In the genomic region with DNA sequence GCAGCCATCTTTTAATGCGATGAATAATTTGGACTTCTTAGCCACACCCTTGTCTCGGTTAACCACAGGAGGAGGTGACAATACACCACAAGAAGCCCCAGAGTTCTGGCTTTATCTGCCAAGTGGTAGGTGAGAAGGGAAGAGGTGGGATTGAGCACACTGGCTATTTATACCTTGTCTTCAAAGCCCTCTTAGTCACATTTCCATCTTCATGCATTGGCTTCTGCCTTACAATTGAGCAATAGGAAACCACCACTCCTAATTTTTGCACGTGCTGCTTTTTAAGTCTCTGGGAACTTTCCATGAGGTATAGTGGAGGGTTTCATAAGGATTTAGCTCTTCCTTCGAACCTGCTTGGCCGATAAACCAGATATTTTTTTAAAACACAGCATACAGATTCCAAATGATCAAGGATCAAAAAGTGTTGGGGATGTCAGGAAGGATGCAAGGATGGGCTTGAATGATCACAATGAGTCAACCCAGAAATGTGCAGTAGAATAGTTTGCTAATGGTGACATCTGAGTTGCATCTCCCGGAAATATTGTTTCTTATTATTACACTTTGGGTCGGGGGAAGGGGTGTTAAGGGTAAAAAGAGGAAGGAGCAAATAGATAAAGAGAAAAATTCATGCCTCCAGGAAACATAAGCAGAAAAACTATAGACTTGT, we compare ENCODE assay signal across 10 cellular contexts. TPM values are rescaled to one million over a fixed set of nuclear protein-coding genes. Genes with fewer than 3 reads are reported as not detected.
DNase-seq lines count a peak whose midpoint lies in the region; ATAC-seq and TF ChIP-seq lines count a peak whose summit lies in the region.
"Had no signal": no experiment of that assay in that cellular context is flagged by ENCODE, and none has a peak within 500 bp of the region (broad histone marks: within the 10 kb centered on the region; RNA-seq: fewer than 3 reads in every experiment).

No MANE protein-coding gene starts in this region.

- no peak overlapping the region for H3K4me3 ChIP-seq in fibroblast of the aortic adventitia (ENCODE audit: low read depth, low read length)
- H3K4me3 ChIP-seq: SJSA1 had no signal

- TF ChIP-seq CTCF in fibroblast of the aortic adventitia (IDR thresholded peaks at IDR 0.05; ENCODE audit: insufficient read depth, low read length) = no peak

- ATAC-seq in HG02884 (IDR thresholded peaks at IDR 0.05; ENCODE audit: unreplicated experiment) (peak; percentile 36), GM21367 (IDR thresholded peaks at IDR 0.05; ENCODE audit: unreplicated experiment) (no peak)

- peak; percentile 37 for DNase-seq in GM03348 (ENCODE audit: low spot score)
- peak; percentile 95 for DNase-seq in SIG-M5 treated with dmso at 0.1 percent for 504 hours (lab: John Stamatoyannopoulos, UW; ENCODE audit: unreplicated experiment)
- peak; percentile 32 for DNase-seq in fibroblast of the aortic adventitia (ENCODE audit: low read depth)
- no peak for DNase-seq in DMS153 treated with DMSO at 0.1 percent for 48 hours (lab: John Stamatoyannopoulos, UW; ENCODE audit: unreplicated experiment)
- DNase-seq in NCI-H748 treated with DMSO at 0.1 percent for 48 hours (lab: John Stamatoyannopoulos, UW) = no peak
- no peak for DNase-seq in putamen (ENCODE audit: low spot score)
- DNase-seq: foreskin melanocyte had no signal

RNA-seq across cellular contexts. Expression of gene PLAC8L1, which starts 25.5 kb away (rescaled TPM):
- total RNA-seq in fibroblast of the aortic adventitia (ENCODE audit: low replicate concordance) = 0.98 TPM in 1 of 2 replicates, not detected in the other
- total RNA-seq: SJSA1 had no signal

Comparison
In these comparisons a context has a peak if more than half of its experiments do, and no peak if none do; other contexts are left out.
1. DNase-seq: peak in GM03348 (single experiment), SIG-M5 treated with dmso at 0.1 percent for 504 hours (single experiment) and fibroblast of the aortic adventitia (single experiment); none in DMS153 treated with DMSO at 0.1 percent for 48 hours (single experiment), NCI-H748 treated with DMSO at 0.1 percent for 48 hours (single experiment) and putamen (single experiment).